1 cellular context compared by ENCODE assay signal in genomic region chr1:151455966-151456365, GRCh38.
TF ChIP-seq lines count a peak whose summit lies in the region.

No MANE protein-coding gene starts in this region.

TF ChIP-seq in GM12878, 131 proteins besides CTCF, POLR2A, EP300 and RAD21:
- TF ChIP-seq HDGF (IDR thresholded peaks at IDR 0.05) (no peak), SREBF1 (IDR thresholded peaks at IDR 0.05; ENCODE audit: low read length) (no peak), GABPA (IDR thresholded peaks at IDR 0.05; ENCODE audit: low read depth) (no peak), GATAD2B (conservative IDR thresholded peaks at IDR 0.05; ENCODE audit: low read depth) (no peak), YY1 (IDR thresholded peaks at IDR 0.05; ENCODE audit: low read depth, low read length) (no peak), NFYA (IDR thresholded peaks at IDR 0.05; ENCODE audit: borderline replicate concordance, low read depth, low read length) (no peak), SIX5 (IDR thresholded peaks at IDR 0.05; ENCODE audit: low read depth, low read length, severe bottlenecking) (no peak), BCL3 (IDR thresholded peaks at IDR 0.05; ENCODE audit: borderline replicate concordance, insufficient read depth, low read depth, low read length, poor library complexity, severe bottlenecking) (no peak), CREB1 (IDR thresholded peaks at IDR 0.05; ENCODE audit: low read depth) (no peak), NRF1 (conservative IDR thresholded peaks at IDR 0.05; ENCODE audit: low read depth, low read length) (no peak), ZNF592 (IDR thresholded peaks at IDR 0.05) (no peak), DPF2 (IDR thresholded peaks at IDR 0.05) (no peak), ZNF622 (IDR thresholded peaks at IDR 0.05) (no peak)
